19 cellular contexts compared by ENCODE assay signal in genomic region chr6:167142433-167142761, GRCh38. TPM values are rescaled to one million over a fixed set of nuclear protein-coding genes. Genes with fewer than 3 reads are reported as not detected.
"Had no signal": no experiment of that assay in that cellular context is flagged by ENCODE, and none has a peak within 500 bp of the region (broad histone marks: within the 10 kb centered on the region; RNA-seq: fewer than 3 reads in every experiment).

No MANE protein-coding gene starts in this region.

- H3K27me3 Mint-ChIP-seq: activated naive CD4-positive, alpha-beta T cell treated with anti-CD3 and anti-CD28 coated beads, Interleukin-2, amount 50 U/mL, for 24 hours; activated T-cell treated with anti-CD3 and anti-CD28 coated beads, Interleukin-2, amount 50 U/mL, for 24 hours had no signal

- H3K4me3 ChIP-seq: adrenal gland, cardiac muscle cell, coronary artery, esophagus muscularis mucosa, psoas muscle, spleen, stomach, testis had no signal

- H3K36me3 ChIP-seq: adrenal gland, cardiac muscle cell, esophagus muscularis mucosa, stomach had no signal

- H3K4me1 Mint-ChIP-seq: activated naive CD4-positive, alpha-beta T cell treated with anti-CD3 and anti-CD28 coated beads, Interleukin-2, amount 50 U/mL, for 24 hours had no signal

- H3K4me1 ChIP-seq: psoas muscle, testis had no signal

- H3K27me3 ChIP-seq: adrenal gland, testis had no signal

- H3K36me3 Mint-ChIP-seq: activated naive CD4-positive, alpha-beta T cell treated with anti-CD3 and anti-CD28 coated beads, Interleukin-2, amount 50 U/mL, for 24 hours had no signal

- H3K27ac Mint-ChIP-seq: activated naive CD4-positive, alpha-beta T cell treated with anti-CD3 and anti-CD28 coated beads, Interleukin-2, amount 50 U/mL, for 24 hours; activated T-cell treated with anti-CD3 and anti-CD28 coated beads, Interleukin-2, amount 50 U/mL, for 24 hours; nephron had no signal

- H3K4me3 Mint-ChIP-seq: activated naive CD4-positive, alpha-beta T cell treated with anti-CD3 and anti-CD28 coated beads, Interleukin-2, amount 50 U/mL, for 24 hours; activated T-cell treated with anti-CD3 and anti-CD28 coated beads, Interleukin-2, amount 50 U/mL, for 24 hours; nephron had no signal

- H3K9me3 ChIP-seq: adrenal gland, esophagus muscularis mucosa, psoas muscle, spleen, stomach, testis had no signal

- H3K27ac ChIP-seq: adrenal gland, cardiac muscle cell, coronary artery, esophagus muscularis mucosa, psoas muscle, stomach, testis had no signal

- H3K9me3 Mint-ChIP-seq: activated naive CD4-positive, alpha-beta T cell treated with anti-CD3 and anti-CD28 coated beads, Interleukin-2, amount 50 U/mL, for 24 hours; activated T-cell treated with anti-CD3 and anti-CD28 coated beads, Interleukin-2, amount 50 U/mL, for 24 hours; nephron had no signal

- DNase-seq: hippocampal formation, psoas muscle had no signal

RNA-seq across cellular contexts. Expression of gene GPR31, which starts 15.4 kb away (rescaled TPM):
- total RNA-seq: adrenal gland, cardiac muscle cell, esophagus muscularis mucosa, glomerular endothelial cell, left lobe of liver, lung microvascular endothelial cell, osteoblast, psoas muscle, sciatic nerve, urinary bladder had no signal
- polyA plus RNA-seq: adrenal gland, cardiac muscle cell, keratinocyte, psoas muscle, spleen, stomach, urinary bladder had no signal

RNA-seq across cellular contexts. Expression of gene CCR6, which starts 19.5 kb away (rescaled TPM):
- total RNA-seq: adrenal gland, cardiac muscle cell, esophagus muscularis mucosa, glomerular endothelial cell, left lobe of liver, lung microvascular endothelial cell, osteoblast, psoas muscle, sciatic nerve, urinary bladder had no signal
- polyA plus RNA-seq: adrenal gland, cardiac muscle cell, keratinocyte had no signal
